ENCODE assay signal across 17 cellular contexts in the genomic region with DNA sequence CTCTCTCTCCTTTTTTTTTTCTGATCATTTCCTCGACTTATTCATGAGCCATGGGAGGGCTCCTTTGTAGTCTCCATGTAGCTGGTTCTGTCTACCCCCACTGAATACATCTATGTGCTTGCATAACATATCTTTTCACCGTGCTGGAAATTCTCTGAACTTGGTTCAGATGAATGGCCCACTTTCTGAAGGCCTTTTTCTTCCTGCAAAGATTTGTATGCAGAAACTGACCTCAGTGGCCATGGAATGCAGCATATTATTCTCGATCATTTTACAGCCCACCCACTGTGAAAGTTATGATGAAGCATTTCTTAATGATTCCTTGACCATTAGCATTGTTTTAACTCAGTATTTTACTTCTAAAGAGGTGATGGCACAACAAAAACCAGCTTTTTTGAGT.
DNase-seq lines count a peak whose midpoint lies in the region; TF ChIP-seq lines count a peak whose summit lies in the region.
"Had no signal": no experiment of that assay in that cellular context is flagged by ENCODE, and none has a peak within 500 bp of the region (broad histone marks: within the 10 kb centered on the region; RNA-seq: fewer than 3 reads in every experiment).

No MANE protein-coding gene starts in this region.

- no peak overlapping the region for H2BK12ac ChIP-seq in trophoblast cell (ENCODE audit: low read length)

- POLR2A ChIA-PET in SK-N-SH (lab: Yijun Ruan, JAX): no interaction called here

- H3K4me1 ChIP-seq in SK-N-SH (ENCODE audit: control insufficient read depth in 1 of 2, insufficient read depth in 2 of 2, low read depth in 1 of 2, low read length in 1 of 2) (peaks cover 0 to 16% of the 10 kb centered on the region in 2 experiments; a peak in 3 of 4 replicates), skeletal muscle satellite cell (ENCODE audit: control insufficient read depth, insufficient read depth, low read length) (peaks cover 42% of the 10 kb centered on the region), trophoblast cell (ENCODE audit: control insufficient read depth in 1 of 2, insufficient read depth in 2 of 2, low read length in 2 of 2) (no peaks in the 10 kb centered on the region)
- H3K4me1 ChIP-seq: esophagus muscularis mucosa, transverse colon had no signal

- no peaks in the 10 kb centered on the region for H3K9me3 Mint-ChIP-seq in endothelial cell (ENCODE audit: unreplicated experiment)
- H3K9me3 Mint-ChIP-seq: activated T-helper 17 cell treated with anti-CD3 and anti-CD28 coated beads, Interleukin-2, amount 50 U/mL, for 72 hours had no signal

- H3K4me1 Mint-ChIP-seq in endothelial cell (ENCODE audit: unreplicated experiment): peaks cover 4% of the 10 kb centered on the region

- CTCF ChIA-PET in SK-N-SH (lab: Yijun Ruan, JAX): no interaction called here

- 48% methylated on average over 3 of the region's 3 CpGs for WGBS in SK-N-SH (ENCODE audit: low lambda C conversion rate)
- WGBS in trophoblast cell (ENCODE audit: extremely low coverage, insufficient coverage, insufficient read length): no CpG with 5 or more reads among the region's 3 CpGs

- no peaks in the 10 kb centered on the region for H4K20me1 ChIP-seq in SK-N-SH (ENCODE audit: insufficient read depth)

- no peaks in the 10 kb centered on the region for H3K79me1 ChIP-seq in trophoblast cell (ENCODE audit: low read length)

- no peak overlapping the region for H4K91ac ChIP-seq in trophoblast cell (ENCODE audit: low read depth, low read length)

- H3K27me3 ChIP-seq in SK-N-SH (ENCODE audit: insufficient read depth): no peaks in the 10 kb centered on the region
- H3K27me3 ChIP-seq in skeletal muscle satellite cell (ENCODE audit: control insufficient read depth, insufficient read depth, low read length): no peaks in the 10 kb centered on the region
- H3K27me3 ChIP-seq in trophoblast cell (ENCODE audit: insufficient read depth, low read length): no peaks in the 10 kb centered on the region
- H3K27me3 ChIP-seq: esophagus muscularis mucosa, transverse colon had no signal

- H3K4me3 Mint-ChIP-seq in endothelial cell (ENCODE audit: unreplicated experiment): no peak overlapping the region
- H3K4me3 Mint-ChIP-seq: activated T-helper 17 cell treated with anti-CD3 and anti-CD28 coated beads, Interleukin-2, amount 50 U/mL, for 72 hours had no signal

- no peak overlapping the region for H2AK5ac ChIP-seq in trophoblast cell (ENCODE audit: low read length)

- H3K79me2 ChIP-seq in SK-N-SH (ENCODE audit: insufficient read depth) (no peaks in the 10 kb centered on the region), trophoblast cell (ENCODE audit: control insufficient read depth, insufficient read depth, low read length, poor library complexity) (no peaks in the 10 kb centered on the region)

- H3K9me3 ChIP-seq in SK-N-SH: no peaks in the 10 kb centered on the region
- H3K9me3 ChIP-seq in skeletal muscle satellite cell (replicated peaks; ENCODE audit: low read length): no peaks in the 10 kb centered on the region
- no peaks in the 10 kb centered on the region for H3K9me3 ChIP-seq in trophoblast cell (ENCODE audit: insufficient read depth, low read depth, low read length)
- H3K9me3 ChIP-seq: esophagus muscularis mucosa, transverse colon had no signal

- H2BK5ac ChIP-seq in trophoblast cell (ENCODE audit: low read depth, low read length, poor library complexity): no peak overlapping the region

- peak; percentile 32 for DNase-seq in DMS 273 (lab: John Stamatoyannopoulos, UW; ENCODE audit: unreplicated experiment)
- no peak for DNase-seq in DMS 273 treated with DMSO at 0.1 percent for 48 hours (lab: John Stamatoyannopoulos, UW)
- DNase-seq in SK-N-SH: no peak
- DNase-seq in fibroblast of the aortic adventitia (ENCODE audit: low read depth): peak; percentile 56
- no peak for DNase-seq in endothelial cell (ENCODE audit: low spot score)
- DNase-seq in trophoblast cell: no peak
- no peak for DNase-seq in HuH-7.5 (ENCODE audit: low spot score)
- DNase-seq: 8988T; activated CD4-positive, alpha-beta T cell treated with anti-CD3 and anti-CD28 coated beads for 48 hours; central memory CD4-positive, alpha-beta T cell; H7; NCI-H187; T-helper 1 cell; transverse colon had no signal

- H3K9me2 ChIP-seq in SK-N-SH: no peaks in the 10 kb centered on the region

- no peak overlapping the region for H4K12ac ChIP-seq in trophoblast cell (ENCODE audit: low read depth, low read length)

- no peak for TF ChIP-seq CTCF in SK-N-SH (IDR thresholded peaks at IDR 0.05)
- TF ChIP-seq CTCF in fibroblast of the aortic adventitia (IDR thresholded peaks at IDR 0.05; ENCODE audit: insufficient read depth, low read length): no peak
- no peak for TF ChIP-seq CTCF in endothelial cell (IDR thresholded peaks at IDR 0.05; ENCODE audit: unreplicated experiment)

- H3K4me2 ChIP-seq in SK-N-SH (peak overlapping the region; percentile 25; the same call in 1 of the 2 replicates), skeletal muscle satellite cell (ENCODE audit: low read length) (peak overlapping the region; percentile 41), trophoblast cell (ENCODE audit: low read length) (no peak overlapping the region)

- H3K9ac ChIP-seq in SK-N-SH (no peak overlapping the region), skeletal muscle satellite cell (ENCODE audit: low read depth, low read length) (peak overlapping the region; percentile 43), trophoblast cell (ENCODE audit: low read length) (no peak overlapping the region)

- H3K4ac ChIP-seq in trophoblast cell (ENCODE audit: low read depth, low read length): no peak overlapping the region

- TF ChIP-seq EP300 in SK-N-SH (IDR thresholded peaks at IDR 0.05; ENCODE audit: borderline replicate concordance in 1 of 2, low read depth in 1 of 2, low read length in 1 of 2): no peak

- no peak overlapping the region for H2BK120ac ChIP-seq in trophoblast cell (ENCODE audit: insufficient read depth, low read length, poor library complexity)

- no peak overlapping the region for H3K14ac ChIP-seq in trophoblast cell (ENCODE audit: low read length)

- no peak overlapping the region for H3K4me3 ChIP-seq in SK-N-SH (ENCODE audit: low read depth in 2 of 2, low read length in 1 of 2)
- no peak overlapping the region for H3K4me3 ChIP-seq in fibroblast of the aortic adventitia (ENCODE audit: low read depth, low read length)
- peak overlapping the region; percentile 21 for H3K4me3 ChIP-seq in skeletal muscle satellite cell (ENCODE audit: low read length)
- no peak overlapping the region for H3K4me3 ChIP-seq in trophoblast cell (ENCODE audit: low read depth, low read length)
- H3K4me3 ChIP-seq: esophagus muscularis mucosa, transverse colon had no signal

- H3K23ac ChIP-seq in trophoblast cell (ENCODE audit: low read length): no peak overlapping the region

- no peak overlapping the region for H3K18ac ChIP-seq in trophoblast cell (ENCODE audit: low read length)

- H3K27ac ChIP-seq in SK-N-SH (ENCODE audit: low read depth in 2 of 2, low read length in 1 of 2): peak overlapping the region in 1 of 2 experiments; percentile 70; a peak in 2 of 4 replicates
- H3K27ac ChIP-seq in trophoblast cell (ENCODE audit: low read depth, low read length): no peak overlapping the region
- H3K27ac ChIP-seq: esophagus muscularis mucosa, transverse colon had no signal

- H3K27me3 Mint-ChIP-seq in endothelial cell (ENCODE audit: unreplicated experiment): no peaks in the 10 kb centered on the region
- H3K27me3 Mint-ChIP-seq: activated T-helper 17 cell treated with anti-CD3 and anti-CD28 coated beads, Interleukin-2, amount 50 U/mL, for 72 hours had no signal

- peaks cover 0 to 3% of the 10 kb centered on the region in 2 experiments for H3K36me3 ChIP-seq in SK-N-SH (replicated peaks in 1 of 2; ENCODE audit: control insufficient read depth in 1 of 2, insufficient read depth in 2 of 2, low read length in 1 of 2)
- H3K36me3 ChIP-seq in skeletal muscle satellite cell (ENCODE audit: insufficient read depth, low read length): no peaks in the 10 kb centered on the region
- no peaks in the 10 kb centered on the region for H3K36me3 ChIP-seq in trophoblast cell (ENCODE audit: control insufficient read depth in 1 of 2, insufficient read depth in 2 of 2, low read length in 2 of 2)
- H3K36me3 ChIP-seq: esophagus muscularis mucosa, transverse colon had no signal

- no peak overlapping the region for H4K8ac ChIP-seq in trophoblast cell (ENCODE audit: low read depth, low read length)

- TF ChIP-seq RAD21 in SK-N-SH (IDR thresholded peaks at IDR 0.05; ENCODE audit: low read length): no peak

- H3K27ac Mint-ChIP-seq in endothelial cell (ENCODE audit: unreplicated experiment): no peak overlapping the region
- H3K27ac Mint-ChIP-seq: activated T-helper 17 cell treated with anti-CD3 and anti-CD28 coated beads, Interleukin-2, amount 50 U/mL, for 72 hours had no signal

- H2AFZ ChIP-seq in SK-N-SH (ENCODE audit: low read depth) (no peak overlapping the region), trophoblast cell (ENCODE audit: insufficient read depth, low read length, poor library complexity) (no peak overlapping the region)

- H3F3A ChIP-seq in SK-N-SH (replicated peaks; ENCODE audit: insufficient read depth): peaks cover 9% of the 10 kb centered on the region

- H3K36me3 Mint-ChIP-seq in endothelial cell (ENCODE audit: low read depth, unreplicated experiment): no peaks in the 10 kb centered on the region

TF ChIP-seq in SK-N-SH, 30 proteins besides CTCF, POLR2A, EP300 and RAD21:
- TF ChIP-seq, protein P1, sequence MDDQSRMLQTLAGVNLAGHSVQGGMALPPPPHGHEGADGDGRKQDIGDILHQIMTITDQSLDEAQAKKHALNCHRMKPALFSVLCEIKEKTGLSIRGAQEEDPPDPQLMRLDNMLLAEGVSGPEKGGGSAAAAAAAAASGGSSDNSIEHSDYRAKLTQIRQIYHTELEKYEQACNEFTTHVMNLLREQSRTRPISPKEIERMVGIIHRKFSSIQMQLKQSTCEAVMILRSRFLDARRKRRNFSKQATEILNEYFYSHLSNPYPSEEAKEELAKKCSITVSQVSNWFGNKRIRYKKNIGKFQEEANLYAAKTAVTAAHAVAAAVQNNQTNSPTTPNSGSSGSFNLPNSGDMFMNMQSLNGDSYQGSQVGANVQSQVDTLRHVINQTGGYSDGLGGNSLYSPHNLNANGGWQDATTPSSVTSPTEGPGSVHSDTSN (IDR thresholded peaks at IDR 0.05): 0 out of 2 replicates have a peak, but pooled peaks have one; percentile 2
- TF ChIP-seq SIN3A (IDR thresholded peaks at IDR 0.05; ENCODE audit: borderline replicate concordance, low read depth, low read length) (no peak), MEF2A (IDR thresholded peaks at IDR 0.05; ENCODE audit: borderline replicate concordance, low read depth) (no peak), TAF1 (IDR thresholded peaks at IDR 0.05; ENCODE audit: borderline replicate concordance, low read depth, low read length) (no peak)
- TF ChIP-seq, protein P2, sequence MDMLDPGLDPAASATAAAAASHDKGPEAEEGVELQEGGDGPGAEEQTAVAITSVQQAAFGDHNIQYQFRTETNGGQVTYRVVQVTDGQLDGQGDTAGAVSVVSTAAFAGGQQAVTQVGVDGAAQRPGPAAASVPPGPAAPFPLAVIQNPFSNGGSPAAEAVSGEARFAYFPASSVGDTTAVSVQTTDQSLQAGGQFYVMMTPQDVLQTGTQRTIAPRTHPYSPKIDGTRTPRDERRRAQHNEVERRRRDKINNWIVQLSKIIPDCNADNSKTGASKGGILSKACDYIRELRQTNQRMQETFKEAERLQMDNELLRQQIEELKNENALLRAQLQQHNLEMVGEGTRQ (IDR thresholded peaks at IDR 0.05; ENCODE audit: borderline replicate concordance, low read depth, low read length): no peak

Comparison
In these comparisons a context has a peak if more than half of its experiments do, and no peak if none do; other contexts are left out.
1. DNase-seq: peak in DMS 273 (single experiment) and fibroblast of the aortic adventitia (single experiment); none in DMS 273 treated with DMSO at 0.1 percent for 48 hours (single experiment), SK-N-SH (single experiment), endothelial cell (single experiment), trophoblast cell (0 of 2) and HuH-7.5 (single experiment).